Comparison of ENCODE assay signal across 18 cellular contexts in the genomic region with DNA sequence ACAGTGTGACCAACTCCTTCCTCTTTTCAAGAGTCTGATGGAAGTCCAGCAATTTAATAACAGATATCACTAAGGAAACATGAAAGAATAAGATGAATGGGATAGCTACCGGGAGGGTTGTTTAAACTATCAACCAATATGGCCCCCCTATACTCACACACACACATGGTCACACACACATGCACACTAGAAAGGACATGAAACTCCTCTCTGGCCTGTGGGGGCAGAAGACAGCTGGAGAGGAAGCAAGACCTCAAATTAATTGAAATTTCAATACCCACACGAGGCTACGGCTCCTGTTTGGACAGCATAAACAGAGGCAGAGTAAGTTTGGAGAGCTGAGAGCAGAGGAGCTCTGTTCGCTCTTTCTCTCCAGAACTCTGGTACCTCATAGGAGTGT. TPM values are rescaled to one million over a fixed set of nuclear protein-coding genes. Genes with fewer than 3 reads are reported as not detected.
A peak's percentile ranks its signal among the peaks of the same experiment; 100 is the strongest.
DNase-seq lines count a peak whose midpoint lies in the region; ATAC-seq, FAIRE-seq and TF ChIP-seq lines count a peak whose summit lies in the region.
"Had no signal": no experiment of that assay in that cellular context is flagged by ENCODE, and none has a peak within 500 bp of the region (broad histone marks: within the 10 kb centered on the region; RNA-seq: fewer than 3 reads in every experiment).

No MANE protein-coding gene starts in this region.

- H3K9me3 ChIP-seq in OCI-LY7 (ENCODE audit: low read length) (no peaks in the 10 kb centered on the region), GM12878 (replicated peaks; ENCODE audit: control insufficient read depth, insufficient read depth, low read length) (no peaks in the 10 kb centered on the region), thymus (ENCODE audit: control insufficient read depth) (no peaks in the 10 kb centered on the region)
- H3K9me3 ChIP-seq: body of pancreas, sigmoid colon, thyroid gland had no signal

- no peak overlapping the region for H3K4me3 Mint-ChIP-seq in activated naive CD4-positive, alpha-beta T cell treated with anti-CD3 and anti-CD28 coated beads, Interleukin-2, amount 50 U/mL, for 24 hours
- H3K4me3 Mint-ChIP-seq in immature natural killer cell = no peak overlapping the region
- H3K4me3 Mint-ChIP-seq: neural crest cell had no signal

- no peak overlapping the region for H3K9ac ChIP-seq in GM12878 (ENCODE audit: control insufficient read depth, insufficient read depth, low read length)

- H3K27ac ChIP-seq in OCI-LY7 (ENCODE audit: low read depth, low read length, poor library complexity, severe bottlenecking) (no peak overlapping the region), GM12878 (ENCODE audit: control insufficient read depth, insufficient read depth) (no peak overlapping the region), thymus (ENCODE audit: low read depth) (peak overlapping the region; percentile 52)
- H3K27ac ChIP-seq: body of pancreas, C4-2B, thyroid gland, WERI-Rb-1 had no signal

- H4K20me1 ChIP-seq in OCI-LY7 (ENCODE audit: insufficient read depth, low read length) = no peaks in the 10 kb centered on the region
- no peaks in the 10 kb centered on the region for H4K20me1 ChIP-seq in GM12878 (ENCODE audit: control insufficient read depth, insufficient read depth)

- WGBS in GM12878 (ENCODE audit: insufficient coverage, insufficient replicate concordance, low lambda C conversion rate, missing lambda C conversion rate) = 36% methylated on average over 4 of the region's 4 CpGs
- 68% methylated on average over 4 of the region's 4 CpGs for WGBS in thymus

- TF ChIP-seq POLR2A in GM12878 (IDR thresholded peaks at IDR 0.05; ENCODE audit: low read depth, low read length) = no peak

- no peak for TF ChIP-seq EP300 in GM12878 (IDR thresholded peaks at IDR 0.05; ENCODE audit: borderline replicate concordance in 1 of 2, control insufficient read depth in 1 of 2, low read depth in 2 of 2, low read length in 2 of 2)

- intact Hi-C loops in OCI-LY7 (cut with micrococcal nuclease; ENCODE audit: unreplicated experiment) = no loop called here
- intact Hi-C loops in GM12878 (cut with micrococcal nuclease; ENCODE audit: unreplicated experiment) = no loop called here
- intact Hi-C loops in left cardiac atrium (cut with DNase I) = loop anchor here in 1 of 2 donors (10.0 kb wide), 1 partner anchor 147 kb away; no protein-coding TSS in a partner anchor

- peaks cover 8% of the 10 kb centered on the region for H3K9me3 Mint-ChIP-seq in activated naive CD4-positive, alpha-beta T cell treated with anti-CD3 and anti-CD28 coated beads, Interleukin-2, amount 50 U/mL, for 24 hours
- H3K9me3 Mint-ChIP-seq in immature natural killer cell = peaks cover 0 to 8% (median 3%) of the 10 kb centered on the region in 6 donors
- H3K9me3 Mint-ChIP-seq: neural crest cell had no signal

- H3K4me2 ChIP-seq in OCI-LY7 (ENCODE audit: low read length) (no peak overlapping the region), GM12878 (ENCODE audit: control insufficient read depth, insufficient read depth) (no peak overlapping the region)

- no peaks in the 10 kb centered on the region for H3K27me3 Mint-ChIP-seq in activated naive CD4-positive, alpha-beta T cell treated with anti-CD3 and anti-CD28 coated beads, Interleukin-2, amount 50 U/mL, for 24 hours
- peaks cover 0 to 6% (median 3%) of the 10 kb centered on the region in 3 donors for H3K27me3 Mint-ChIP-seq in immature natural killer cell (ENCODE audit: low read depth in 3 of 3)

- no peaks in the 10 kb centered on the region for H3K36me3 ChIP-seq in OCI-LY7 (ENCODE audit: insufficient read depth, low read length)
- H3K36me3 ChIP-seq in GM12878 (ENCODE audit: control insufficient read depth in 2 of 2, insufficient read depth in 2 of 2, low read length in 1 of 2) = no peaks in the 10 kb centered on the region
- H3K36me3 ChIP-seq in thymus (ENCODE audit: control insufficient read depth, insufficient read depth) = no peaks in the 10 kb centered on the region
- H3K36me3 ChIP-seq: sigmoid colon, thyroid gland, WERI-Rb-1 had no signal

- H3K4me1 ChIP-seq in OCI-LY7 (ENCODE audit: insufficient read depth, low read length, poor library complexity, severe bottlenecking) (no peaks in the 10 kb centered on the region), GM12878 (ENCODE audit: control insufficient read depth, insufficient read depth, low read length) (no peaks in the 10 kb centered on the region), thymus (ENCODE audit: control insufficient read depth, insufficient read depth, low read length) (peaks cover 3% of the 10 kb centered on the region)
- H3K4me1 ChIP-seq: thyroid gland had no signal

- no peak; the same call in 1 of the 2 replicates for TF ChIP-seq CTCF in OCI-LY7 (conservative IDR thresholded peaks at IDR 0.05; ENCODE audit: low read length)
- peak in 1 of 3 experiments; percentile 20; a peak in 1 of 6 replicates for TF ChIP-seq CTCF in GM12878 (IDR thresholded peaks at IDR 0.05 in 2 of 3, conservative IDR thresholded peaks at IDR 0.05 in 1 of 3; ENCODE audit: control insufficient read depth in 2 of 3, extremely low read depth in 1 of 3, insufficient read depth in 1 of 3, low read depth in 3 of 3, low read length in 3 of 3)

- peak; percentile 66 for ATAC-seq in GM12878
- ATAC-seq in left cardiac atrium = no peak
- ATAC-seq in HG02981 (IDR thresholded peaks at IDR 0.05; ENCODE audit: unreplicated experiment) = no peak
- ATAC-seq: activated T-cell treated with anti-CD3 and anti-CD28 coated beads, Interleukin-2, amount 50 U/mL, for 72 hours had no signal

- in situ Hi-C loops in GM12878 (cut with MboI) = no loop called here

- H3K4me3 ChIP-seq in OCI-LY7 (ENCODE audit: low read depth, low read length, poor library complexity, severe bottlenecking) (no peak overlapping the region), GM12878 (no peak overlapping the region), thymus (ENCODE audit: low read length) (no peak overlapping the region)
- H3K4me3 ChIP-seq: body of pancreas, sigmoid colon, thyroid gland had no signal

- H3K79me2 ChIP-seq in OCI-LY7 (ENCODE audit: insufficient read depth, low read depth, low read length) (no peaks in the 10 kb centered on the region), GM12878 (ENCODE audit: control insufficient read depth, insufficient read depth, low read length) (no peaks in the 10 kb centered on the region)

- BruUV-seq in OCI-LY7 (replicated peaks; lab: Mats Ljungman, UMichigan) = no TSS peak
- BruUV-seq in GM12878 (replicated peaks; lab: Mats Ljungman, UMichigan) = no TSS peak

- 0 out of 2 replicates have a peak, but pooled peaks have one; percentile 16 for TF ChIP-seq RAD21 in GM12878 (IDR thresholded peaks at IDR 0.05; ENCODE audit: insufficient read depth, low read depth, low read length)

- peaks cover 4% of the 10 kb centered on the region for H3K36me3 Mint-ChIP-seq in activated naive CD4-positive, alpha-beta T cell treated with anti-CD3 and anti-CD28 coated beads, Interleukin-2, amount 50 U/mL, for 24 hours
- peaks cover 0 to 10% (median 0%) of the 10 kb centered on the region in 3 donors for H3K36me3 Mint-ChIP-seq in immature natural killer cell

- POLR2A ChIA-PET in OCI-LY7 (lab: Charles Lee) (interaction anchor here (0.6 to 1.4 kb wide), 3 partner anchors 13 to 181 kb away, joined by 3 read pairs; no protein-coding TSS in a partner anchor), GM12878 (lab: Charles Lee) (interaction anchor here (0.6 to 0.9 kb wide), 2 partner anchors 14 to 143 kb away, joined by 3 to 4 read pairs; no protein-coding TSS in a partner anchor)

- CTCF ChIA-PET in OCI-LY7 (lab: Charles Lee; ENCODE audit: unreplicated experiment) = no interaction called here
- CTCF ChIA-PET in GM12878 (lab: Yijun Ruan, JAX) = interaction anchor here (0.6 to 11.7 kb wide), 18 partner anchors 9 to 327 kb away, joined by 3 to 232 read pairs (median 4); a partner anchor contains a TSS

- peak overlapping the region; percentile 15 for H3K27ac Mint-ChIP-seq in activated naive CD4-positive, alpha-beta T cell treated with anti-CD3 and anti-CD28 coated beads, Interleukin-2, amount 50 U/mL, for 24 hours
- H3K27ac Mint-ChIP-seq in immature natural killer cell = no peak overlapping the region

- SMC1A ChIA-PET in GM12878 (lab: Charles Lee; ENCODE audit: uncharacterized antibody, unreplicated experiment) = interaction anchor here (1.0 to 5.7 kb wide), 11 partner anchors 11 to 191 kb away, joined by 3 to 41 read pairs (median 4); no protein-coding TSS in a partner anchor

- H3K27me3 ChIP-seq in GM12878 (replicated peaks in 1 of 2; ENCODE audit: control insufficient read depth in 2 of 2, insufficient read depth in 2 of 2, low read length in 1 of 2) (no peaks in the 10 kb centered on the region), thymus (ENCODE audit: control insufficient read depth, insufficient read depth) (no peaks in the 10 kb centered on the region)
- H3K27me3 ChIP-seq: body of pancreas, sigmoid colon, thyroid gland had no signal

- H3K9me2 ChIP-seq in OCI-LY7 (ENCODE audit: insufficient read depth, low read length) = no peaks in the 10 kb centered on the region

- FAIRE-seq in GM12878 (lab: Jason Lieb, UNC) = no peak

- no peak for DNase-seq in activated naive CD4-positive, alpha-beta T cell (lab: John Stamatoyannopoulos, UW)
- peak; percentile 31 for DNase-seq in OCI-LY7 (ENCODE audit: low spot score)
- DNase-seq in GM12878 (ENCODE audit: low read depth, low spot score) = no peak
- DNase-seq in left cardiac atrium = no peak
- no peak for DNase-seq in immature natural killer cell
- DNase-seq: activated T-cell treated with anti-CD3 and anti-CD28 coated beads, Interleukin-2, amount 50 U/mL, for 72 hours; DMS153; effector memory CD4-positive, alpha-beta T cell; NCI-H526 treated with DMSO at 0.1 percent for 48 hours had no signal

- peaks cover 65% of the 10 kb centered on the region for H3K4me1 Mint-ChIP-seq in activated naive CD4-positive, alpha-beta T cell treated with anti-CD3 and anti-CD28 coated beads, Interleukin-2, amount 50 U/mL, for 24 hours
- peaks cover 2 to 8% of the 10 kb centered on the region in 2 donors for H3K4me1 Mint-ChIP-seq in immature natural killer cell

- H2AFZ ChIP-seq in OCI-LY7 (ENCODE audit: low read length) (no peak overlapping the region), GM12878 (ENCODE audit: control insufficient read depth, low read depth, low read length) (no peak overlapping the region)

- RAD21 ChIA-PET in GM12878 (lab: Charles Lee; ENCODE audit: unreplicated experiment) = interaction anchor here (0.9 to 2.7 kb wide), 5 partner anchors 23 to 150 kb away, joined by 3 to 26 read pairs (median 3); a partner anchor contains a TSS

RNA-seq across cellular contexts. Expression of a gene that starts 34.7 kb away (rescaled TPM):
- total RNA-seq in OCI-LY7 (2014; rRNA removed; shearing (Covaris generic)) = not detected in 2 replicates
- total RNA-seq in OCI-LY7 (2022) = not detected in 2 replicates
- total RNA-seq in GM12878 (2013; cell fraction: nucleolus; rRNA removed) = 0.54 and 0.61 TPM in 2 replicates
- 0.06 and 0.22 TPM in 2 replicates for total RNA-seq in GM12878 (2014; rRNA removed)
- total RNA-seq in GM12878 (2014; rRNA removed; fragmentation: Illumina TruSeq; extraction: Trizol) = 0.09 TPM in 1 of 2 replicates, not detected in the other
- total RNA-seq in GM12878 (2021) = 0.11 TPM in 1 of 2 replicates, not detected in the other
- not detected for polyA plus RNA-seq in GM12878 (2011; ENCODE audit: low read depth)
- 0.10 TPM in 1 of 2 replicates, not detected in the other for polyA plus RNA-seq in GM12878 (2011; rRNA removed)
- polyA plus RNA-seq in GM12878 (2011; cell fraction: cytosol; rRNA removed) = 0.05 TPM in 1 of 2 replicates, not detected in the other
- 0.03 TPM in 1 of 2 replicates, not detected in the other for polyA plus RNA-seq in GM12878 (2011; cell fraction: nucleus; rRNA removed)
- polyA plus RNA-seq in GM12878 (2012) = 0.23 and 0.28 TPM in 2 replicates
- 0.07 and 0.10 TPM in 2 replicates for polyA plus RNA-seq in GM12878 (2014; fragmentation: Illumina TruSeq; extraction: Trizol)
- under 1 TPM; 0.02 to 0.11 TPM for polyA plus RNA-seq in GM12878 (2014; fragmentation: Nextera tagmentation; extraction: Ambion mirVana)
- 0.04 and 0.09 TPM in 2 replicates for polyA plus RNA-seq in GM12878 (2014; rRNA removed)
- under 1 TPM; 0.16 to 0.30 TPM for polyA plus RNA-seq in GM12878 (2016; fragmentation: Nextera tagmentation; extraction: Ambion mirVana)
- 0.15 TPM in 1 of 2 replicates, not detected in the other for polyA minus RNA-seq in GM12878 (2011; rRNA and poly(A)+ RNA removed)
- not detected in 2 replicates for polyA minus RNA-seq in GM12878 (2011; cell fraction: cytosol; rRNA and poly(A)+ RNA removed)
- polyA minus RNA-seq in GM12878 (2011; cell fraction: nucleus; rRNA and poly(A)+ RNA removed) = not detected in 2 replicates
- polyA plus RNA-seq in thymus = 1.3 TPM
- 10 to 100 TPM; 15.7 to 22.5 TPM for total RNA-seq in left cardiac atrium
- polyA plus RNA-seq in immature natural killer cell = not detected

Comparison
In these comparisons a context has a peak if more than half of its experiments do, and no peak if none do; other contexts are left out.
1. RNA of a gene that starts 34.7 kb away (total RNA-seq): 15.7 to 22.5 TPM in left cardiac atrium; 0.06 to 0.61 TPM in GM12878 and not detected in OCI-LY7; every median in the first group is over 10 times any median in the second.